In the genomic region with DNA sequence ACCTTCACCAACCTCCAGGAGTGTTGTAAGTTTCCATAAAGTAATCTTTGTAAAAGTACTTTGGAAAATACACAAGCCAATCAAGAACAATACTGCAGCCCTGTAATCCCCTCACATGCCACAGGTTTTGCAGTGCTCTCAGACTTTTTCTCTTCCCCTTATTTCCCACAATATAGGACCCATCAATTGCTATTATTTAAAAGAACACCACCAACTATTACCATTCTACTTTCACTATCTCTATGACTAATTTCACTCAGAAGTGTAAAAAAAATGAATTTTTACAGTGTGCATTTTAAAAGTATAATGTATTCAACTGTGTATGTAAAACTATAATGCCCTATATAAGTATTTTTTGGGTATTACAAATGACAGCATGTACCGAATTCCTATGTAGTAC, we compare ENCODE assay signal across 9 cellular contexts. TPM values are rescaled to one million over a fixed set of nuclear protein-coding genes. Genes with fewer than 3 reads are reported as not detected.
DNase-seq lines count a peak whose midpoint lies in the region; ATAC-seq, FAIRE-seq and TF ChIP-seq lines count a peak whose summit lies in the region.
"Had no signal": no experiment of that assay in that cellular context is flagged by ENCODE, and none has a peak within 500 bp of the region (broad histone marks: within the 10 kb centered on the region; RNA-seq: fewer than 3 reads in every experiment).

No MANE protein-coding gene starts in this region.

- TF ChIP-seq CTCF in HepG2 (CRISPR knock-in tag; IDR thresholded peaks at IDR 0.05) = no peak
- no peak for TF ChIP-seq CTCF in right lobe of liver (IDR thresholded peaks at IDR 0.05)

- DNase-seq in HepG2 (ENCODE audit: low spot score) (no peak), right lobe of liver (no peak), memory B cell (ENCODE audit: low spot score in 2 of 2) (no peak), NCI-H748 treated with DMSO at 0.1 percent for 48 hours (lab: John Stamatoyannopoulos, UW) (no peak), NCI-H1930 (lab: John Stamatoyannopoulos, UW) (no peak)
- no peak for DNase-seq in activated T-helper 1 cell treated with anti-CD3 and anti-CD28 coated beads, Interleukin-12 subunit alpha, Interleukin-12 subunit beta, Interleukin-2, Interleukin-4 antibody, amounts not matched to agents 30 ng/mL and 10 ng/mL and 1 ng/mL, durations not matched to agents 14 hours and 24 hours and 36 hours (ENCODE audit: low spot score)
- DNase-seq: NCI-H774 had no signal

- WGBS in HepG2 (ENCODE audit: low lambda C conversion rate) = 50% methylated on average over 1 of the region's 1 CpG
- WGBS in right lobe of liver (ENCODE audit: insufficient coverage, low coverage, low lambda C conversion rate, missing lambda C conversion rate) = 33% methylated on average over 1 of the region's 1 CpG

- H3K27me3 Mint-ChIP-seq in activated T-helper 1 cell treated with anti-CD3 and anti-CD28 coated beads, Interleukin-12 subunit alpha, Interleukin-12 subunit beta, Interleukin-2, Interleukin-4 antibody, amounts not matched to agents 30 ng/mL and 10 ng/mL and 1 ng/mL, durations not matched to agents 14 hours and 24 hours and 36 hours (ENCODE audit: insufficient read depth) = no peaks in the 10 kb centered on the region
- no peaks in the 10 kb centered on the region for H3K27me3 Mint-ChIP-seq in memory B cell

- no peak for TF ChIP-seq EP300 in HepG2 (IDR thresholded peaks at IDR 0.05; ENCODE audit: low read depth in 2 of 2, low read length in 2 of 2)
- no peak for TF ChIP-seq EP300 in HepG2 (CRISPR knock-in tag; IDR thresholded peaks at IDR 0.05; ENCODE audit: borderline replicate concordance)

- peak overlapping the region; percentile 94 for H3K4me3 Mint-ChIP-seq in activated T-helper 1 cell treated with anti-CD3 and anti-CD28 coated beads, Interleukin-12 subunit alpha, Interleukin-12 subunit beta, Interleukin-2, Interleukin-4 antibody, amounts not matched to agents 30 ng/mL and 10 ng/mL and 1 ng/mL, durations not matched to agents 14 hours and 24 hours and 36 hours
- peak overlapping the region; percentile 98 for H3K4me3 Mint-ChIP-seq in memory B cell

- peak overlapping the region; percentile 95 for H3K4me2 ChIP-seq in HepG2 (ENCODE audit: low read depth, low read length)

- no peaks in the 10 kb centered on the region for H3K36me3 ChIP-seq in HepG2 (replicated peaks in 1 of 2; ENCODE audit: control insufficient read depth in 1 of 2, insufficient read depth in 2 of 2, low read length in 2 of 2)
- no peaks in the 10 kb centered on the region for H3K36me3 ChIP-seq in right lobe of liver

- in situ Hi-C loops in HepG2 (cut with HindIII; ENCODE audit: extremely low pct_ligation_motif_present, low pct_unique_long_range_greater_than_20kb) = no loop called here

- POLR2A ChIA-PET in HepG2 (lab: Yijun Ruan, JAX) = no interaction called here

- no peak for FAIRE-seq in HepG2 (lab: Jason Lieb, UNC)

- H3K27ac ChIP-seq in HepG2 (ENCODE audit: extremely low read length, insufficient read depth, low read length) (no peak overlapping the region), right lobe of liver (no peak overlapping the region)

- CTCF ChIA-PET in HepG2 (lab: Yijun Ruan, JAX; ENCODE audit: low intra/inter-chr PET ratio, low total read pairs) = no interaction called here

- H3K9me3 Mint-ChIP-seq in activated T-helper 1 cell treated with anti-CD3 and anti-CD28 coated beads, Interleukin-12 subunit alpha, Interleukin-12 subunit beta, Interleukin-2, Interleukin-4 antibody, amounts not matched to agents 30 ng/mL and 10 ng/mL and 1 ng/mL, durations not matched to agents 14 hours and 24 hours and 36 hours = peaks cover 10% of the 10 kb centered on the region
- peaks cover 3% of the 10 kb centered on the region for H3K9me3 Mint-ChIP-seq in memory B cell

- no peaks in the 10 kb centered on the region for H3K27me3 ChIP-seq in HepG2 (ENCODE audit: control insufficient read depth in 1 of 2, insufficient read depth in 2 of 2, low read length in 2 of 2)
- no peaks in the 10 kb centered on the region for H3K27me3 ChIP-seq in right lobe of liver

- H4K20me1 ChIP-seq in HepG2 (ENCODE audit: insufficient read depth, low read length) = no peaks in the 10 kb centered on the region

- H2AFZ ChIP-seq in HepG2 (ENCODE audit: low read length) = peak overlapping the region; percentile 31

- H3K4me1 ChIP-seq in HepG2 (ENCODE audit: insufficient read depth, low read length) (peaks cover 35% of the 10 kb centered on the region), right lobe of liver (peaks cover 0 to 8% (median 0%) of the 10 kb centered on the region in 4 donors)

- no peak for TF ChIP-seq POLR2A in HepG2 (IDR thresholded peaks at IDR 0.05; ENCODE audit: insufficient read depth in 1 of 2, low read depth in 2 of 2, low read length in 2 of 2)
- no peak for TF ChIP-seq POLR2A in right lobe of liver (IDR thresholded peaks at IDR 0.05)

- TF ChIP-seq RAD21 in HepG2 (CRISPR knock-in tag; IDR thresholded peaks at IDR 0.05) = no peak

- H3K9me3 ChIP-seq in HepG2 (ENCODE audit: low read length) = no peaks in the 10 kb centered on the region
- no peaks in the 10 kb centered on the region for H3K9me3 ChIP-seq in right lobe of liver

- peaks cover 19% of the 10 kb centered on the region for H3K36me3 Mint-ChIP-seq in activated T-helper 1 cell treated with anti-CD3 and anti-CD28 coated beads, Interleukin-12 subunit alpha, Interleukin-12 subunit beta, Interleukin-2, Interleukin-4 antibody, amounts not matched to agents 30 ng/mL and 10 ng/mL and 1 ng/mL, durations not matched to agents 14 hours and 24 hours and 36 hours (ENCODE audit: low read depth)
- H3K36me3 Mint-ChIP-seq in memory B cell = peaks cover 21% of the 10 kb centered on the region

- H3K79me2 ChIP-seq in HepG2 (ENCODE audit: insufficient read depth, low read length) = no peaks in the 10 kb centered on the region

- intact Hi-C loops in HepG2 (cut with micrococcal nuclease; ENCODE audit: unreplicated experiment) = no loop called here
- intact Hi-C loops in right lobe of liver (cut with DNase I) = no loop called here
- intact Hi-C loops in activated T-helper 1 cell treated with anti-CD3 and anti-CD28 coated beads, Interleukin-12 subunit alpha, Interleukin-12 subunit beta, Interleukin-2, Interleukin-4 antibody, amounts not matched to agents 30 ng/mL and 10 ng/mL and 1 ng/mL, durations not matched to agents 14 hours and 24 hours and 36 hours (cut with micrococcal nuclease) = loop anchor here (5.0 to 10.0 kb wide), 2 partner anchors 663 to 720 kb away; partner anchors contain the start of genes SLC30A9 and TMEM33

- H3K9ac ChIP-seq in HepG2 (ENCODE audit: insufficient read depth, low read depth, low read length) = no peak overlapping the region

- H3K4me1 Mint-ChIP-seq in activated T-helper 1 cell treated with anti-CD3 and anti-CD28 coated beads, Interleukin-12 subunit alpha, Interleukin-12 subunit beta, Interleukin-2, Interleukin-4 antibody, amounts not matched to agents 30 ng/mL and 10 ng/mL and 1 ng/mL, durations not matched to agents 14 hours and 24 hours and 36 hours (ENCODE audit: low read depth) = peaks cover 45% of the 10 kb centered on the region
- H3K4me1 Mint-ChIP-seq in memory B cell = peaks cover 26% of the 10 kb centered on the region

- ATAC-seq in HepG2 (no peak), right lobe of liver (no peak), memory B cell (ENCODE audit: low read depth) (no peak), HG03469 (IDR thresholded peaks at IDR 0.05; ENCODE audit: unreplicated experiment) (no peak), HG02981 (IDR thresholded peaks at IDR 0.05; ENCODE audit: unreplicated experiment) (no peak)

- BruUV-seq in HepG2 (replicated peaks; lab: Mats Ljungman, UMichigan) = TSS peak; percentile 44

- H3K4me3 ChIP-seq in HepG2 (replicated peaks in 1 of 3; ENCODE audit: insufficient read depth in 1 of 3, low read depth in 2 of 3, low read length in 3 of 3) (peak overlapping the region in 2 of 3 experiments; percentile 75 to 83; a peak in 2 of 6 replicates), right lobe of liver (no peak overlapping the region)

- peak overlapping the region; percentile 92 for H3K27ac Mint-ChIP-seq in activated T-helper 1 cell treated with anti-CD3 and anti-CD28 coated beads, Interleukin-12 subunit alpha, Interleukin-12 subunit beta, Interleukin-2, Interleukin-4 antibody, amounts not matched to agents 30 ng/mL and 10 ng/mL and 1 ng/mL, durations not matched to agents 14 hours and 24 hours and 36 hours
- H3K27ac Mint-ChIP-seq in memory B cell = no peak overlapping the region

RNA-seq across cellular contexts. Expression of gene ATP8A1, which starts 1.7 kb away (rescaled TPM):
- total RNA-seq in HepG2 (2016; rRNA removed; fragmentation: Illumina TruSeq; extraction: Trizol) (4.8 and 6.2 TPM in 2 replicates), right lobe of liver (1 to 10 TPM; 1.0 to 3.4 (median 1.9) TPM)
- 1.1 TPM in 2 replicates for total RNA-seq in HepG2 (2016; cell fraction: cytosol; rRNA removed; fragmentation: Illumina TruSeq; extraction: Trizol; ENCODE audit: low read depth)
- 2.5 and 5.3 TPM in 2 replicates for total RNA-seq in HepG2 (2016; cell fraction: insoluble cytoplasmic fraction; rRNA removed; fragmentation: Illumina TruSeq; extraction: Trizol)
- 1.4 and 1.5 TPM in 2 replicates for total RNA-seq in HepG2 (2016; cell fraction: membrane; rRNA removed; fragmentation: Illumina TruSeq; extraction: Trizol)
- 21.5 and 21.6 TPM in 2 replicates for total RNA-seq in HepG2 (2016; cell fraction: nucleus; rRNA removed; fragmentation: Illumina TruSeq; extraction: Trizol)
- polyA plus RNA-seq in HepG2 (2011; rRNA removed) = 1.7 and 2.2 TPM in 2 replicates
- 0.27 and 0.77 TPM in 2 replicates for polyA plus RNA-seq in HepG2 (2011; cell fraction: cytosol; rRNA removed)
- 4.0 and 8.0 TPM in 2 replicates for polyA plus RNA-seq in HepG2 (2011; cell fraction: nucleus; rRNA removed)
- 1.9 and 3.0 TPM in 2 replicates for polyA plus RNA-seq in HepG2 (2012)
- 0.10 and 0.37 TPM in 2 replicates for polyA plus RNA-seq in HepG2 (2016; cell fraction: cytosol; fragmentation: Illumina TruSeq; extraction: Trizol; ENCODE audit: low read depth)
- 1.2 and 2.5 TPM in 2 replicates for polyA plus RNA-seq in HepG2 (2016; cell fraction: insoluble cytoplasmic fraction; fragmentation: Illumina TruSeq; extraction: Trizol; ENCODE audit: low read depth)
- polyA plus RNA-seq in HepG2 (2016; cell fraction: membrane; fragmentation: Illumina TruSeq; extraction: Trizol; ENCODE audit: low read depth) = 0.23 and 0.33 TPM in 2 replicates
- polyA plus RNA-seq in HepG2 (2016; cell fraction: nucleus; fragmentation: Illumina TruSeq; extraction: Trizol; ENCODE audit: insufficient read depth, low read depth) = 12.3 and 13.7 TPM in 2 replicates
- polyA minus RNA-seq in HepG2 (2011; rRNA and poly(A)+ RNA removed; ENCODE audit: low replicate concordance) = 1.8 and 1.9 TPM in 2 replicates
- 1.5 and 2.2 TPM in 2 replicates for polyA minus RNA-seq in HepG2 (2011; cell fraction: cytosol; rRNA and poly(A)+ RNA removed)
- 32.2 and 38.3 TPM in 2 replicates for polyA minus RNA-seq in HepG2 (2011; cell fraction: nucleus; rRNA and poly(A)+ RNA removed)
- 18.2 and 25.8 TPM in 2 replicates for total RNA-seq in activated T-helper 1 cell treated with anti-CD3 and anti-CD28 coated beads, Interleukin-12 subunit alpha, Interleukin-12 subunit beta, Interleukin-2, Interleukin-4 antibody, amounts not matched to agents 30 ng/mL and 10 ng/mL and 1 ng/mL, durations not matched to agents 14 hours and 24 hours and 36 hours

Comparison
In these comparisons a context has a peak if more than half of its experiments do, and no peak if none do; other contexts are left out.
1. H3K4me3 ChIP-seq: peak in HepG2 (2 of 3); none in right lobe of liver (0 of 3).